8 cellular contexts compared by ENCODE assay signal in the genomic region with DNA sequence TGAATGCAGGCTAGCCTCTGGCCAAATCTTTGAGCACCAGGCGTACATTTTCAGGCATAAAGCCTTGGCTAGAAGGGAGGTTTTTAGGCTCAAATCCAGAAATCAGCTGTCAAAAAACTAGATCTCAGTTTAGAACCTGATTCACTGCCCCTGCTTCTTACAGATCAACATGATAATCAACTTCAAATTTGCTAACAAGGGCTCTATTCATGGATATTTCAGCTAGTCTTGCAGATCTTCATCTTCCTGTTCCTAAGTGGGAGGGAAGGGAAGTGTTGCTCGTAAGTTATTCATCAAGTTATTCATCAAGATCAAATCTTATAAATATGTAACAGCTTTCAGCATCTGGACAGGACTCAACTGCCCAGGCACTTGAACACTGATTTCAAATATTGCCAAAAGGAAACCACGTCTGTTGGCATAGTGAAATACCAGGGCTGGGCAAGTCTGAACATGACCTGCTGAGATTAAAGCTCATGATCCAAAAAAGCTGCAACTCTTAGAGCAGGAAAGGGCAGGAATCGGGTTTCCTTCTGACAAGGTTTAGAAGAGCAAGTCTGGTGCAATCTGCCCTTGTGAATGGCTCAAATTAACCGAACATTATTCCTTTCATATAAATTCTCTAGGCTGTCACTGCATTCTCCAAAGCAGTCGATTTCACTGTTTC.
A peak's percentile ranks its signal among the peaks of the same experiment; 100 is the strongest.
DNase-seq lines count a peak whose midpoint lies in the region; ATAC-seq lines count a peak whose summit lies in the region.

No MANE protein-coding gene starts in this region.

- H2BK12ac ChIP-seq in mesenchymal stem cell (ENCODE audit: low read length in 2 of 2), result peak overlapping the region in 1 of 2 experiments; percentile 66

- no peak overlapping the region for H3K23ac ChIP-seq in mesenchymal stem cell (ENCODE audit: low read length in 2 of 2)

- H3K27me3 Mint-ChIP-seq in activated CD4-positive, alpha-beta T cell treated with anti-CD3 and anti-CD28 coated beads for 36 hours, result no peaks in the 10 kb centered on the region

- CTCF ChIA-PET in activated CD4-positive, alpha-beta T cell treated with anti-CD3 and anti-CD28 coated beads for 36 hours (lab: Charles Lee), result no interaction called here

- no peaks in the 10 kb centered on the region for H3K9me2 ChIP-seq in Karpas-422 (replicated peaks; ENCODE audit: insufficient read depth, low read length)

- peak overlapping the region; percentile 86 for H2AK5ac ChIP-seq in mesenchymal stem cell (ENCODE audit: low read length, severe bottlenecking)

- no peaks in the 10 kb centered on the region for H3K79me2 ChIP-seq in Karpas-422 (ENCODE audit: low read length)

- H3K36me3 ChIP-seq in mesenchymal stem cell (ENCODE audit: control insufficient read depth in 1 of 2, insufficient read depth in 2 of 2, low read depth in 1 of 2, low read length in 2 of 2), result peaks cover 0 to 5% of the 10 kb centered on the region in 2 experiments
- H3K36me3 ChIP-seq in Karpas-422 (ENCODE audit: insufficient read depth, low read length), result no peaks in the 10 kb centered on the region

- no peaks in the 10 kb centered on the region for H3K36me3 Mint-ChIP-seq in activated CD4-positive, alpha-beta T cell treated with anti-CD3 and anti-CD28 coated beads for 36 hours (ENCODE audit: low read depth)

- H4K91ac ChIP-seq in mesenchymal stem cell (ENCODE audit: low read length), result no peak overlapping the region

- no peak overlapping the region for H2BK120ac ChIP-seq in mesenchymal stem cell (ENCODE audit: low read depth, low read length)

- H3K27me3 ChIP-seq in mesenchymal stem cell (ENCODE audit: control insufficient read depth in 1 of 2, insufficient read depth in 1 of 2, low read length in 2 of 2), result no peaks in the 10 kb centered on the region
- no peaks in the 10 kb centered on the region for H3K27me3 ChIP-seq in Karpas-422 (ENCODE audit: low read length)

- DNase-seq in DMS79 (lab: John Stamatoyannopoulos, UW), result peak; percentile 80
- peak; percentile 70 for DNase-seq in NCI-H2196 treated with DMSO at 0.1 percent for 48 hours (lab: John Stamatoyannopoulos, UW; ENCODE audit: unreplicated experiment)
- peak; percentile 2 for DNase-seq in cerebellum (ENCODE audit: low spot score)
- DNase-seq in mesenchymal stem cell, result peak; percentile 49
- no peak for DNase-seq in Karpas-422
- no peak for DNase-seq in activated CD4-positive, alpha-beta T cell treated with anti-CD3 and anti-CD28 coated beads for 36 hours
- no peak for DNase-seq in stimulated activated CD4-positive, alpha-beta T cell treated with anti-CD3 and anti-CD28 coated beads, Interleukin-2, amount 100 ng/mL, for 24 hours
- DNase-seq in SIG-M5 treated with dmso at 0.1 percent for 504 hours (lab: John Stamatoyannopoulos, UW; ENCODE audit: unreplicated experiment), result no peak

- H2AFZ ChIP-seq in mesenchymal stem cell (ENCODE audit: low read depth, low read length), result no peak overlapping the region
- no peak overlapping the region for H2AFZ ChIP-seq in Karpas-422 (ENCODE audit: low read length)

- no peaks in the 10 kb centered on the region for H3K4me1 Mint-ChIP-seq in activated CD4-positive, alpha-beta T cell treated with anti-CD3 and anti-CD28 coated beads for 36 hours

- H3K4me1 ChIP-seq in mesenchymal stem cell (ENCODE audit: control insufficient read depth, insufficient read depth, low read depth, low read length) (peaks cover 2% of the 10 kb centered on the region), Karpas-422 (ENCODE audit: low read length) (no peaks in the 10 kb centered on the region)

- H3K14ac ChIP-seq in mesenchymal stem cell (ENCODE audit: low read length in 2 of 2), result no peak overlapping the region

- no peaks in the 10 kb centered on the region for H3K9me3 Mint-ChIP-seq in activated CD4-positive, alpha-beta T cell treated with anti-CD3 and anti-CD28 coated beads for 36 hours (ENCODE audit: low read depth)

- intact Hi-C loops in activated CD4-positive, alpha-beta T cell treated with anti-CD3 and anti-CD28 coated beads for 36 hours (cut with DNase I, micrococcal nuclease), result no loop called here

- ATAC-seq in activated CD4-positive, alpha-beta T cell treated with anti-CD3 and anti-CD28 coated beads for 36 hours, result no peak

- H3K4me3 ChIP-seq in mesenchymal stem cell (ENCODE audit: insufficient read depth in 1 of 2, low read depth in 1 of 2, low read length in 2 of 2), result peak overlapping the region in 1 of 2 experiments; percentile 50
- no peak overlapping the region for H3K4me3 ChIP-seq in Karpas-422 (ENCODE audit: low read length)

- H3K9me3 ChIP-seq in mesenchymal stem cell (ENCODE audit: control insufficient read depth, low read length), result no peaks in the 10 kb centered on the region
- no peaks in the 10 kb centered on the region for H3K9me3 ChIP-seq in Karpas-422 (ENCODE audit: low read length)

- WGBS in mesenchymal stem cell, result 44% methylated on average over 3 of the region's 6 CpGs

- no peak overlapping the region for H3K4me2 ChIP-seq in mesenchymal stem cell (ENCODE audit: low read length, poor library complexity, severe bottlenecking)
- no peak overlapping the region for H3K4me2 ChIP-seq in Karpas-422 (ENCODE audit: low read depth, low read length, poor library complexity, severe bottlenecking)

- no peak overlapping the region for H3K27ac Mint-ChIP-seq in activated CD4-positive, alpha-beta T cell treated with anti-CD3 and anti-CD28 coated beads for 36 hours

- POLR2A ChIA-PET in activated CD4-positive, alpha-beta T cell treated with anti-CD3 and anti-CD28 coated beads for 36 hours (lab: Charles Lee), result no interaction called here

- H4K8ac ChIP-seq in mesenchymal stem cell (ENCODE audit: low read length), result no peak overlapping the region

- peaks cover 3% of the 10 kb centered on the region for H3K79me1 ChIP-seq in mesenchymal stem cell (replicated peaks; ENCODE audit: low read length, poor library complexity, severe bottlenecking)

- no peak overlapping the region for H3K4me3 Mint-ChIP-seq in activated CD4-positive, alpha-beta T cell treated with anti-CD3 and anti-CD28 coated beads for 36 hours

- H2BK5ac ChIP-seq in mesenchymal stem cell (ENCODE audit: low read depth, low read length, poor library complexity, severe bottlenecking), result peak overlapping the region; percentile 91

- H3K27ac ChIP-seq in mesenchymal stem cell (ENCODE audit: low read length, poor library complexity, severe bottlenecking), result peak overlapping the region; percentile 96
- H3K27ac ChIP-seq in Karpas-422 (ENCODE audit: low read length), result no peak overlapping the region

- H3K18ac ChIP-seq in mesenchymal stem cell (ENCODE audit: low read depth in 1 of 2, low read length in 2 of 2), result peak overlapping the region; percentile 11 to 79

- H3K9ac ChIP-seq in mesenchymal stem cell (ENCODE audit: low read length), result peak overlapping the region; percentile 89
- H3K9ac ChIP-seq in Karpas-422 (ENCODE audit: low read length), result no peak overlapping the region

- H4K20me1 ChIP-seq in Karpas-422 (ENCODE audit: insufficient read depth, low read depth, low read length), result no peaks in the 10 kb centered on the region

- peak overlapping the region; percentile 52 for H2BK15ac ChIP-seq in mesenchymal stem cell (ENCODE audit: low read depth, poor library complexity, severe bottlenecking)

- peak overlapping the region in 1 of 2 experiments; percentile 32 for H3K4ac ChIP-seq in mesenchymal stem cell (ENCODE audit: low read depth in 1 of 2, low read length in 2 of 2)

Comparison
In these comparisons a context has a peak if more than half of its experiments do, and no peak if none do; other contexts are left out.
1. DNase-seq: peak in DMS79 (single experiment), NCI-H2196 treated with DMSO at 0.1 percent for 48 hours (single experiment), cerebellum (single experiment) and mesenchymal stem cell (single experiment); none in Karpas-422 (single experiment), activated CD4-positive, alpha-beta T cell treated with anti-CD3 and anti-CD28 coated beads for 36 hours (single experiment), stimulated activated CD4-positive, alpha-beta T cell treated with anti-CD3 and anti-CD28 coated beads, Interleukin-2, amount 100 ng/mL, for 24 hours (0 of 2) and SIG-M5 treated with dmso at 0.1 percent for 504 hours (single experiment).